ENCODE assay signal across 15 cellular contexts in genomic region chr22:23282986-23283385, GRCh38.
DNase-seq lines count a peak whose midpoint lies in the region; ATAC-seq and TF ChIP-seq lines count a peak whose summit lies in the region.
"Had no signal": no experiment of that assay in that cellular context is flagged by ENCODE, and none has a peak within 500 bp of the region (broad histone marks: within the 10 kb centered on the region; RNA-seq: fewer than 3 reads in every experiment).

No MANE protein-coding gene starts in this region.

- peaks cover 38% of the 10 kb centered on the region for H3K36me3 ChIP-seq in muscle layer of colon (ENCODE audit: insufficient read depth, low read length)
- H3K36me3 ChIP-seq in thoracic aorta: peaks cover 42% of the 10 kb centered on the region

- no peak for ATAC-seq in thoracic aorta (ENCODE audit: insufficient number of reproducible peaks, low FRiP score, low read depth)

- H3K4me1 ChIP-seq in muscle layer of colon (ENCODE audit: insufficient read depth, low read length): peaks cover 47% of the 10 kb centered on the region
- H3K4me1 ChIP-seq in thoracic aorta (ENCODE audit: control insufficient read depth in 1 of 2, low read depth in 2 of 2): peaks cover 28 to 57% of the 10 kb centered on the region in 2 donors
- H3K4me1 ChIP-seq: SJCRH30 had no signal

- H3K9me3 ChIP-seq in muscle layer of colon (ENCODE audit: low read length) (no peaks in the 10 kb centered on the region), thoracic aorta (no peaks in the 10 kb centered on the region)
- H3K9me3 ChIP-seq: SJCRH30, spleen had no signal

- peak overlapping the region; percentile 97 for H3K27ac ChIP-seq in RWPE1
- peak overlapping the region; percentile 81 to 92 for H3K27ac ChIP-seq in coronary artery
- peak overlapping the region; percentile 50 for H3K27ac ChIP-seq in muscle layer of colon (ENCODE audit: low read depth, low read length)
- peak overlapping the region; percentile 91 to 93 for H3K27ac ChIP-seq in thoracic aorta
- H3K27ac ChIP-seq: SJCRH30 had no signal

- H3K27me3 ChIP-seq in muscle layer of colon (ENCODE audit: control insufficient read depth in 1 of 2, insufficient read depth in 2 of 2, low read length in 2 of 2): no peaks in the 10 kb centered on the region
- no peaks in the 10 kb centered on the region for H3K27me3 ChIP-seq in thoracic aorta (replicated peaks; ENCODE audit: insufficient read depth)
- H3K27me3 ChIP-seq: SJCRH30, spleen had no signal

- DNase-seq in RWPE1 (ENCODE audit: low spot score): no peak
- DNase-seq in coronary artery (ENCODE audit: low spot score): no peak
- DNase-seq in thoracic aorta (ENCODE audit: low spot score): no peak
- no peak for DNase-seq in activated CD4-positive, alpha-beta T cell treated with anti-CD3 and anti-CD28 coated beads, Interleukin-2, amount 50 U/mL, for 1 hour
- DNase-seq in GOT3 (lab: John Stamatoyannopoulos, UW): no peak
- DNase-seq in activated CD4-positive, alpha-beta T cell treated with anti-CD3 and anti-CD28 coated beads for 48 hours: no peak
- DNase-seq in A172 (ENCODE audit: low spot score): no peak
- DNase-seq: activated CD8-positive, alpha-beta memory T cell treated with anti-CD3 and anti-CD28 coated beads, Interleukin-2, amount 50 U/mL, for 4 hours; MM.1S; NCI-H146; NCI-H748 treated with DMSO at 0.1 percent for 48 hours; SJCRH30; spleen; stimulated activated CD4-positive, alpha-beta T cell treated with anti-CD3 and anti-CD28 coated beads, Interleukin-4, amount 100 ng/mL, for 24 hours had no signal

- CTCF ChIA-PET in RWPE1 (lab: Yijun Ruan, JAX): interaction anchor here (1.5 to 1.6 kb wide), 3 partner anchors 8 to 104 kb away, joined by 4 to 13 read pairs (median 12); no protein-coding TSS in a partner anchor

- no peak for TF ChIP-seq CTCF in RWPE1 (conservative IDR thresholded peaks at IDR 0.05; ENCODE audit: low read depth)
- TF ChIP-seq CTCF in coronary artery (IDR thresholded peaks at IDR 0.05): no peak
- no peak for TF ChIP-seq CTCF in thoracic aorta (IDR thresholded peaks at IDR 0.05)

- no peak overlapping the region for H3K4me3 ChIP-seq in coronary artery
- H3K4me3 ChIP-seq in muscle layer of colon (ENCODE audit: low read depth in 1 of 2, low read length in 2 of 2): no peak overlapping the region
- H3K4me3 ChIP-seq in thoracic aorta: no peak overlapping the region
- H3K4me3 ChIP-seq: SJCRH30, spleen had no signal

- no peak overlapping the region for H3K9ac ChIP-seq in muscle layer of colon (ENCODE audit: low read length)

- POLR2A ChIA-PET in RWPE1 (lab: Yijun Ruan, JAX; ENCODE audit: low non-redundant PET): no interaction called here
